Comparison of ENCODE assay signal across 11 cellular contexts in the genomic region with DNA sequence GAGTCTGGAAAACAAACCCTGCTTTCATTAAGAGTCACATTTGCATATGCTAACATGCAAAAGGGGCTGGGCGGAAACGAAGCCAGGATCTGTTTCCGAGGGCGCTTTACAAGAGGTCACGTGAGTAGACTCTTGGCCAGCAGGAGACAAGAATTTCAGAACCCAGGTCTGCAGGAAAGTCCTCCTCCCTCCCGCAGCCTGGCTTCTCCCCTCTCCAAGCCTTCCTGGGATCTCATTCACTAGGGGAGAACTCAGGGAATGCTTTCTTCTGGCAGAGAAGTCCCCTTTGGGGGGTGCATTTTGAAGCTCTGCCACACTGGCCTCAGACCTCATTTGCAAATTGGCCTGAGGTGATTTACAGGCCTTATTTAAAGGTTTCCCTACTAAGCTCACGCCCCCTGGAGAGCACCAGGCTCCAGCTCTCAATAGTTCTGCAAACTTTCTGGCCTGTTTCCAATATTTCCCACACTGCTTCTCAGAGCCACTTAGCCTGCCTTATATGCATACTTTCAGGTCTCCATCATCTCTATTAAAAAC. TPM values are rescaled to one million over a fixed set of nuclear protein-coding genes. Genes with fewer than 3 reads are reported as not detected.
DNase-seq lines count a peak whose midpoint lies in the region; ATAC-seq, FAIRE-seq and TF ChIP-seq lines count a peak whose summit lies in the region.
"Had no signal": no experiment of that assay in that cellular context is flagged by ENCODE, and none has a peak within 500 bp of the region (broad histone marks: within the 10 kb centered on the region; RNA-seq: fewer than 3 reads in every experiment).

No MANE protein-coding gene starts in this region.

- in situ Hi-C loops in G401 (cut with HindIII; ENCODE audit: low sequenced_read_pairs) = no loop called here

- H4K20me1 ChIP-seq in SK-N-SH (ENCODE audit: insufficient read depth) = no peaks in the 10 kb centered on the region

- no peak for TF ChIP-seq EP300 in SK-N-SH (IDR thresholded peaks at IDR 0.05; ENCODE audit: borderline replicate concordance in 1 of 2, low read depth in 1 of 2, low read length in 1 of 2)

- H3K27ac Mint-ChIP-seq in nephron progenitor cell = peak overlapping the region; percentile 42
- H3K27ac Mint-ChIP-seq: HFFc6 had no signal

- WGBS in SK-N-SH (ENCODE audit: low lambda C conversion rate) = 96% methylated on average over 6 of the region's 7 CpGs

- TF ChIP-seq POLR2A in H54 (IDR thresholded peaks at IDR 0.05; ENCODE audit: low read depth, low read length) = no peak

- POLR2A ChIA-PET in SK-N-SH (lab: Yijun Ruan, JAX) = no interaction called here

- H3K9me2 ChIP-seq in SK-N-SH = no peaks in the 10 kb centered on the region

- H3K4me3 Mint-ChIP-seq in nephron progenitor cell = no peak overlapping the region
- H3K4me3 Mint-ChIP-seq: HFFc6; stimulated activated naive CD8-positive, alpha-beta T cell treated with anti-CD3 and anti-CD28 coated beads, Interleukin-15, Interleukin-2, amounts not matched to agents 100 ng/mL and 50 ng/mL, for 24 hours had no signal

- H3K27me3 ChIP-seq in SK-N-SH (ENCODE audit: insufficient read depth) = no peaks in the 10 kb centered on the region

- no peak for TF ChIP-seq RAD21 in SK-N-SH (IDR thresholded peaks at IDR 0.05; ENCODE audit: low read length)

- peak; percentile 3 for TF ChIP-seq CTCF in choroid plexus epithelial cell (conservative IDR thresholded peaks at IDR 0.05; ENCODE audit: low read depth, low read length)
- no peak for TF ChIP-seq CTCF in nephron progenitor cell (IDR thresholded peaks at IDR 0.05)
- TF ChIP-seq CTCF in coronary artery (IDR thresholded peaks at IDR 0.05) = no peak
- TF ChIP-seq CTCF in SK-N-SH (IDR thresholded peaks at IDR 0.05) = no peak

- peaks cover 64% of the 10 kb centered on the region for H3K4me1 Mint-ChIP-seq in nephron progenitor cell

- no peak overlapping the region for H3K4me2 ChIP-seq in SK-N-SH

- H3K9me3 ChIP-seq in SK-N-SH = no peaks in the 10 kb centered on the region

- CTCF ChIA-PET in SK-N-SH (lab: Yijun Ruan, JAX) = interaction anchor here (0.9 to 1.9 kb wide), 4 partner anchors 14 to 381 kb away, joined by 3 to 5 read pairs (median 4); partner anchors contain the start of gene CACNG5

- H3F3A ChIP-seq in SK-N-SH (replicated peaks; ENCODE audit: insufficient read depth) = no peaks in the 10 kb centered on the region

- no peak overlapping the region for H3K4me3 ChIP-seq in choroid plexus epithelial cell (ENCODE audit: low read depth, low read length)
- no peak overlapping the region for H3K4me3 ChIP-seq in coronary artery
- H3K4me3 ChIP-seq in SK-N-SH (ENCODE audit: low read depth in 2 of 2, low read length in 1 of 2) = no peak overlapping the region

- H3K27ac ChIP-seq in coronary artery = no peak overlapping the region
- H3K27ac ChIP-seq in SK-N-SH (ENCODE audit: low read depth in 2 of 2, low read length in 1 of 2) = no peak overlapping the region

- H3K36me3 ChIP-seq in SK-N-SH (replicated peaks in 1 of 2; ENCODE audit: control insufficient read depth in 1 of 2, insufficient read depth in 2 of 2, low read length in 1 of 2) = peaks cover 58 to 72% of the 10 kb centered on the region in 2 experiments

- no peaks in the 10 kb centered on the region for H3K36me3 Mint-ChIP-seq in nephron progenitor cell (ENCODE audit: low read depth)

- no peaks in the 10 kb centered on the region for H3K27me3 Mint-ChIP-seq in nephron progenitor cell (ENCODE audit: low read depth, poor library complexity)
- H3K27me3 Mint-ChIP-seq: stimulated activated naive CD8-positive, alpha-beta T cell treated with anti-CD3 and anti-CD28 coated beads, Interleukin-15, Interleukin-2, amounts not matched to agents 100 ng/mL and 50 ng/mL, for 24 hours had no signal

- H3K9me3 Mint-ChIP-seq in nephron progenitor cell = no peaks in the 10 kb centered on the region
- H3K9me3 Mint-ChIP-seq: HFFc6; stimulated activated naive CD8-positive, alpha-beta T cell treated with anti-CD3 and anti-CD28 coated beads, Interleukin-15, Interleukin-2, amounts not matched to agents 100 ng/mL and 50 ng/mL, for 24 hours had no signal

- H3K9ac ChIP-seq in SK-N-SH = no peak overlapping the region

- ATAC-seq in HG03521 (IDR thresholded peaks at IDR 0.05; ENCODE audit: unreplicated experiment) = no peak

- FAIRE-seq in H54 (lab: Jason Lieb, UNC) = no peak

- H2AFZ ChIP-seq in SK-N-SH (ENCODE audit: low read depth) = no peak overlapping the region

- no peaks in the 10 kb centered on the region for H3K79me2 ChIP-seq in SK-N-SH (ENCODE audit: insufficient read depth)

- DNase-seq in G401 (ENCODE audit: low spot score) (peak; percentile 19), NCI-H2196 treated with DMSO at 0.1 percent for 48 hours (lab: John Stamatoyannopoulos, UW; ENCODE audit: unreplicated experiment) (peak; percentile 52), choroid plexus epithelial cell (ENCODE audit: low read depth) (peak; percentile 81), nephron progenitor cell (no peak), coronary artery (ENCODE audit: low spot score) (no peak), H54 (ENCODE audit: insufficient read length, low spot score) (no peak), SK-N-SH (no peak)
- DNase-seq: HFFc6, NCI-H187 treated with DMSO at 0.1 percent for 48 hours had no signal

- peaks cover 0 to 20% of the 10 kb centered on the region in 2 experiments; a peak in 1 of 4 replicates for H3K4me1 ChIP-seq in SK-N-SH (ENCODE audit: control insufficient read depth in 1 of 2, insufficient read depth in 2 of 2, low read depth in 1 of 2, low read length in 1 of 2)

TF ChIP-seq in SK-N-SH, 30 proteins besides CTCF, POLR2A, EP300 and RAD21 (continues in another document):
- TF ChIP-seq REST (IDR thresholded peaks at IDR 0.05; ENCODE audit: low read depth, low read length) = no peak
- TF ChIP-seq TEAD4 (IDR thresholded peaks at IDR 0.05; ENCODE audit: borderline replicate concordance, insufficient read depth) = no peak
- no peak for TF ChIP-seq POLR2AphosphoS5 (IDR thresholded peaks at IDR 0.05; ENCODE audit: low read depth, low read length)
- TF ChIP-seq NRF1 (IDR thresholded peaks at IDR 0.05; ENCODE audit: low read depth, low read length) = no peak
- TF ChIP-seq TCF12 (IDR thresholded peaks at IDR 0.05) = no peak
- TF ChIP-seq TAF1 (IDR thresholded peaks at IDR 0.05; ENCODE audit: borderline replicate concordance, low read depth, low read length) = no peak
- no peak for TF ChIP-seq SMC3 (IDR thresholded peaks at IDR 0.05; ENCODE audit: low read depth, low read length)
- no peak for TF ChIP-seq YY1 (IDR thresholded peaks at IDR 0.05; ENCODE audit: low read depth)
- TF ChIP-seq, protein P1, sequence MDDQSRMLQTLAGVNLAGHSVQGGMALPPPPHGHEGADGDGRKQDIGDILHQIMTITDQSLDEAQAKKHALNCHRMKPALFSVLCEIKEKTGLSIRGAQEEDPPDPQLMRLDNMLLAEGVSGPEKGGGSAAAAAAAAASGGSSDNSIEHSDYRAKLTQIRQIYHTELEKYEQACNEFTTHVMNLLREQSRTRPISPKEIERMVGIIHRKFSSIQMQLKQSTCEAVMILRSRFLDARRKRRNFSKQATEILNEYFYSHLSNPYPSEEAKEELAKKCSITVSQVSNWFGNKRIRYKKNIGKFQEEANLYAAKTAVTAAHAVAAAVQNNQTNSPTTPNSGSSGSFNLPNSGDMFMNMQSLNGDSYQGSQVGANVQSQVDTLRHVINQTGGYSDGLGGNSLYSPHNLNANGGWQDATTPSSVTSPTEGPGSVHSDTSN (IDR thresholded peaks at IDR 0.05) = no peak
- TF ChIP-seq GATA2 (CRISPR knock-in tag; IDR thresholded peaks at IDR 0.05) = no peak
- TF ChIP-seq MEF2A (IDR thresholded peaks at IDR 0.05; ENCODE audit: borderline replicate concordance, low read depth) = no peak
- TF ChIP-seq, protein P2, sequence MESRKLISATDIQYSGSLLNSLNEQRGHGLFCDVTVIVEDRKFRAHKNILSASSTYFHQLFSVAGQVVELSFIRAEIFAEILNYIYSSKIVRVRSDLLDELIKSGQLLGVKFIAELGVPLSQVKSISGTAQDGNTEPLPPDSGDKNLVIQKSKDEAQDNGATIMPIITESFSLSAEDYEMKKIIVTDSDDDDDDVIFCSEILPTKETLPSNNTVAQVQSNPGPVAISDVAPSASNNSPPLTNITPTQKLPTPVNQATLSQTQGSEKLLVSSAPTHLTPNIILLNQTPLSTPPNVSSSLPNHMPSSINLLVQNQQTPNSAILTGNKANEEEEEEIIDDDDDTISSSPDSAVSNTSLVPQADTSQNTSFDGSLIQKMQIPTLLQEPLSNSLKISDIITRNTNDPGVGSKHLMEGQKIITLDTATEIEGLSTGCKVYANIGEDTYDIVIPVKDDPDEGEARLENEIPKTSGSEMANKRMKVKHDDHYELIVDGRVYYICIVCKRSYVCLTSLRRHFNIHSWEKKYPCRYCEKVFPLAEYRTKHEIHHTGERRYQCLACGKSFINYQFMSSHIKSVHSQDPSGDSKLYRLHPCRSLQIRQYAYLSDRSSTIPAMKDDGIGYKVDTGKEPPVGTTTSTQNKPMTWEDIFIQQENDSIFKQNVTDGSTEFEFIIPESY (IDR thresholded peaks at IDR 0.05; ENCODE audit: borderline replicate concordance, low read depth) = no peak

RNA-seq across cellular contexts. Expression of gene CACNG5, which starts 57.2 kb away (rescaled TPM):
- not detected in 2 replicates for total RNA-seq in G401 (2014; rRNA removed; shearing (Covaris generic))
- 0.10 and 0.23 TPM in 2 replicates for polyA plus RNA-seq in SK-N-SH (2012; rRNA removed)
- polyA plus RNA-seq in SK-N-SH (2012; cell fraction: cytosol; rRNA removed) = 0.05 TPM in 1 of 2 replicates, not detected in the other
- 0.07 and 0.11 TPM in 2 replicates for polyA plus RNA-seq in SK-N-SH (2012; cell fraction: nucleus; rRNA removed)
- total RNA-seq: HFFc6 had no signal

Comparison
In these comparisons a context has a peak if more than half of its experiments do, and no peak if none do; other contexts are left out.
1. DNase-seq: peak in G401 (single experiment), NCI-H2196 treated with DMSO at 0.1 percent for 48 hours (single experiment) and choroid plexus epithelial cell (single experiment); none in nephron progenitor cell (single experiment), coronary artery (single experiment), H54 (single experiment) and SK-N-SH (single experiment).